ENCODE assay signal across 9 cellular contexts in genomic region chr10:17454801-17455520, GRCh38. TPM values are rescaled to one million over a fixed set of nuclear protein-coding genes. Genes with fewer than 3 reads are reported as not detected.
DNase-seq lines count a peak whose midpoint lies in the region; ATAC-seq and TF ChIP-seq lines count a peak whose summit lies in the region.
"Had no signal": no experiment of that assay in that cellular context is flagged by ENCODE, and none has a peak within 500 bp of the region (broad histone marks: within the 10 kb centered on the region; RNA-seq: fewer than 3 reads in every experiment).

No MANE protein-coding gene starts in this region.

- TF ChIP-seq CTCF in left ventricle myocardium inferior (IDR thresholded peaks at IDR 0.05; ENCODE audit: borderline replicate concordance): no peak

- H3K36me3 ChIP-seq in left ventricle myocardium inferior: peaks cover 9% of the 10 kb centered on the region

- no peaks in the 10 kb centered on the region for H3K9me3 Mint-ChIP-seq in T-helper 2 cell treated with Interferon-gamma antibody and Interleukin-4, amounts not matched to agents 5 μg/mL and 100 μg/mL, for 36 hours
- peaks cover under 1% of the 10 kb centered on the region for H3K9me3 Mint-ChIP-seq in T-helper 1 cell treated with Interleukin-12 subunit alpha and Interleukin-12 subunit beta and Interleukin-4 antibody, amounts not matched to agents 30 μg/mL and 1 μg/mL, for 36 hours
- H3K9me3 Mint-ChIP-seq in stimulated activated naive CD8-positive, alpha-beta T cell treated with anti-CD3 and anti-CD28 coated beads, Interleukin-15, amount 100 ng/mL, for 72 hours: peaks cover 0 to 4% of the 10 kb centered on the region in 2 donors

- peak overlapping the region; percentile 8 for H3K27ac Mint-ChIP-seq in T-helper 2 cell treated with Interferon-gamma antibody and Interleukin-4, amounts not matched to agents 5 μg/mL and 100 μg/mL, for 36 hours
- peak overlapping the region; percentile 59 for H3K27ac Mint-ChIP-seq in T-helper 1 cell treated with Interleukin-12 subunit alpha and Interleukin-12 subunit beta and Interleukin-4 antibody, amounts not matched to agents 30 μg/mL and 1 μg/mL, for 36 hours
- H3K27ac Mint-ChIP-seq in stimulated activated naive CD8-positive, alpha-beta T cell treated with anti-CD3 and anti-CD28 coated beads, Interleukin-15, amount 100 ng/mL, for 72 hours: peak overlapping the region in 1 of 2 donors; percentile 92

- ATAC-seq in stimulated activated naive CD8-positive, alpha-beta T cell treated with anti-CD3 and anti-CD28 coated beads, Interleukin-15, amount 100 ng/mL, for 72 hours: peak; percentile 11

- peak overlapping the region; percentile 89 for H3K27ac ChIP-seq in left ventricle myocardium inferior (replicated peaks)
- H3K27ac ChIP-seq: C4-2B had no signal

- peaks cover 70% of the 10 kb centered on the region for H3K27me3 Mint-ChIP-seq in T-helper 2 cell treated with Interferon-gamma antibody and Interleukin-4, amounts not matched to agents 5 μg/mL and 100 μg/mL, for 36 hours (ENCODE audit: low read depth)
- peaks cover 55% of the 10 kb centered on the region for H3K27me3 Mint-ChIP-seq in T-helper 1 cell treated with Interleukin-12 subunit alpha and Interleukin-12 subunit beta and Interleukin-4 antibody, amounts not matched to agents 30 μg/mL and 1 μg/mL, for 36 hours (ENCODE audit: low read depth)
- peaks cover 56% of the 10 kb centered on the region for H3K27me3 Mint-ChIP-seq in stimulated activated naive CD8-positive, alpha-beta T cell treated with anti-CD3 and anti-CD28 coated beads, Interleukin-15, amount 100 ng/mL, for 72 hours

- H3K4me1 Mint-ChIP-seq in T-helper 2 cell treated with Interferon-gamma antibody and Interleukin-4, amounts not matched to agents 5 μg/mL and 100 μg/mL, for 36 hours (ENCODE audit: low read depth): peaks cover 10% of the 10 kb centered on the region
- H3K4me1 Mint-ChIP-seq in T-helper 1 cell treated with Interleukin-12 subunit alpha and Interleukin-12 subunit beta and Interleukin-4 antibody, amounts not matched to agents 30 μg/mL and 1 μg/mL, for 36 hours (ENCODE audit: low read depth): peaks cover 12% of the 10 kb centered on the region
- peaks cover 23% of the 10 kb centered on the region for H3K4me1 Mint-ChIP-seq in stimulated activated naive CD8-positive, alpha-beta T cell treated with anti-CD3 and anti-CD28 coated beads, Interleukin-15, amount 100 ng/mL, for 72 hours

- H3K9me3 ChIP-seq in left ventricle myocardium inferior (replicated peaks): peaks cover 9% of the 10 kb centered on the region

- H3K36me3 Mint-ChIP-seq in T-helper 2 cell treated with Interferon-gamma antibody and Interleukin-4, amounts not matched to agents 5 μg/mL and 100 μg/mL, for 36 hours (ENCODE audit: low read depth): peaks cover 4% of the 10 kb centered on the region
- peaks cover 3% of the 10 kb centered on the region for H3K36me3 Mint-ChIP-seq in T-helper 1 cell treated with Interleukin-12 subunit alpha and Interleukin-12 subunit beta and Interleukin-4 antibody, amounts not matched to agents 30 μg/mL and 1 μg/mL, for 36 hours (ENCODE audit: low read depth)

- peaks cover 41% of the 10 kb centered on the region for H3K27me3 ChIP-seq in left ventricle myocardium inferior (ENCODE audit: low read depth)

- no peak for DNase-seq in T-helper 2 cell treated with Interferon-gamma antibody and Interleukin-4, amounts not matched to agents 5 μg/mL and 100 μg/mL, for 36 hours (ENCODE audit: low spot score)
- DNase-seq in T-helper 2 cell: no peak
- no peak for DNase-seq in left ventricle myocardium inferior
- DNase-seq in stimulated activated naive CD8-positive, alpha-beta T cell treated with anti-CD3 and anti-CD28 coated beads, Interleukin-15, amount 100 ng/mL, for 72 hours: no peak
- DNase-seq in kidney tubule cell (ENCODE audit: low spot score): no peak
- DNase-seq in iPS-NIHi11 (ENCODE audit: low spot score): no peak
- no peak for DNase-seq in COLO668 (lab: John Stamatoyannopoulos, UW; ENCODE audit: unreplicated experiment)

- H3K4me3 ChIP-seq in left ventricle myocardium inferior: peak overlapping the region; percentile 72

- peaks cover 13% of the 10 kb centered on the region for H3K4me1 ChIP-seq in left ventricle myocardium inferior

- H3K4me3 Mint-ChIP-seq in T-helper 2 cell treated with Interferon-gamma antibody and Interleukin-4, amounts not matched to agents 5 μg/mL and 100 μg/mL, for 36 hours: peak overlapping the region; percentile 78
- peak overlapping the region; percentile 77 for H3K4me3 Mint-ChIP-seq in T-helper 1 cell treated with Interleukin-12 subunit alpha and Interleukin-12 subunit beta and Interleukin-4 antibody, amounts not matched to agents 30 μg/mL and 1 μg/mL, for 36 hours
- H3K4me3 Mint-ChIP-seq in stimulated activated naive CD8-positive, alpha-beta T cell treated with anti-CD3 and anti-CD28 coated beads, Interleukin-15, amount 100 ng/mL, for 72 hours: peak overlapping the region; percentile 79 to 84

- intact Hi-C loops in left ventricle myocardium inferior (cut with micrococcal nuclease): no loop called here

RNA-seq across cellular contexts. Expression of gene ST8SIA6, which starts 0.6 kb away (rescaled TPM):
- 10.1 TPM for total RNA-seq in left ventricle myocardium inferior
